In genomic region chr1:93283496-93283895, GRCh38 we compare ENCODE assay signal across 35 cellular contexts.
"Had no signal": no experiment of that assay in that cellular context is flagged by ENCODE, and none has a peak within 500 bp of the region (broad histone marks: within the 10 kb centered on the region; RNA-seq: fewer than 3 reads in every experiment).

No MANE protein-coding gene starts in this region.

- DNase-seq: Karpas-422, Kasumi-1, MG63, MM.1S, MV-4-11, NCI-H1048, NCI-H1092, NCI-H1092 treated with DMSO at 0.1 percent for 48 hours, NCI-H1105, NCI-H1105 treated with DMSO at 0.1 percent for 48 hours, NCI-H1417, NCI-H1417 treated with DMSO at 0.1 percent for 48 hours, NCI-H1436, NCI-H1436 treated with DMSO at 0.1 percent for 48 hours, NCI-H146, NCI-H1694, NCI-H1694 treated with DMSO at 0.1 percent for 48 hours, NCI-H187, NCI-H187 treated with DMSO at 0.1 percent for 48 hours, NCI-H1930, NCI-H2029, NCI-H2029 treated with DMSO at 0.1 percent for 48 hours, NCI-H2081, NCI-H2081 treated with DMSO at 0.1 percent for 48 hours, NCI-H2107, NCI-H2171, NCI-H2171 treated with DMSO at 0.1 percent for 48 hours, NCI-H2227 treated with DMSO at 0.1 percent for 48 hours, NCI-H226, NCI-H345, NCI-H446, NCI-H446 treated with DMSO at 0.1 percent for 48 hours, NCI-H510A, NCI-H510A treated with DMSO at 0.1 percent for 48 hours, NCI-H524 had no signal

- H3K27me3 ChIP-seq: MG63 had no signal

- H3K9me3 ChIP-seq: MG63 had no signal

- H3K36me3 ChIP-seq: MG63 had no signal

- H3K4me3 ChIP-seq: MG63 had no signal
